Comparison of ENCODE assay signal across 35 cellular contexts in genomic region chr20:57027752-57028151, GRCh38.
"Had no signal": no experiment of that assay in that cellular context is flagged by ENCODE, and none has a peak within 500 bp of the region (broad histone marks: within the 10 kb centered on the region; RNA-seq: fewer than 3 reads in every experiment).

No MANE protein-coding gene starts in this region.

- H3K27ac ChIP-seq: ascending aorta, brain microvascular endothelial cell, epithelial cell of prostate, esophagus squamous epithelium had no signal

- H3K4me3 Mint-ChIP-seq: activated CD4-positive, alpha-beta memory T cell treated with anti-CD3 and anti-CD28 coated beads for 36 hours; activated CD4-positive, alpha-beta T cell treated with anti-CD3 and anti-CD28 coated beads for 36 hours; activated CD4-positive, alpha-beta T cell treated with anti-CD3 and anti-CD28 coated beads, Interleukin-2, amount 10 ng/mL, durations not matched to agents 24 days and 14 days; activated CD8-positive, alpha-beta memory T cell treated with anti-CD3 and anti-CD28 coated beads, Interleukin-2, amount 10 ng/mL, durations not matched to agents 7 days and 5 days; activated CD8-positive, alpha-beta T cell treated with anti-CD3 and anti-CD28 coated beads, Interleukin-2, amount 10 ng/mL, durations not matched to agents 7 days and 5 days; activated naive CD4-positive, alpha-beta T cell treated with anti-CD3 and anti-CD28 coated beads for 36 hours; activated naive CD4-positive, alpha-beta T cell treated with anti-CD3 and anti-CD28 coated beads, Interleukin-2, amount 50 U/mL, for 24 hours; activated naive CD8-positive, alpha-beta T cell treated with anti-CD3 and anti-CD28 coated beads for 36 hours; activated T-helper 1 cell treated with anti-CD3 and anti-CD28 coated beads, Interleukin-12 subunit alpha, Interleukin-12 subunit beta, Interleukin-2, Interleukin-4 antibody, amounts not matched to agents 30 ng/mL and 10 ng/mL and 1 ng/mL, durations not matched to agents 14 hours and 24 hours and 36 hours; effector memory CD8-positive, alpha-beta T cell; T-helper 17 cell; T-helper 2 cell treated with Interferon-gamma antibody and Interleukin-4, amounts not matched to agents 5 μg/mL and 100 μg/mL, for 36 hours had no signal

- H3K36me3 Mint-ChIP-seq: activated CD4-positive, alpha-beta memory T cell treated with anti-CD3 and anti-CD28 coated beads for 36 hours; activated CD8-positive, alpha-beta memory T cell treated with anti-CD3 and anti-CD28 coated beads, Interleukin-2, amount 10 ng/mL, durations not matched to agents 7 days and 5 days; activated naive CD4-positive, alpha-beta T cell treated with anti-CD3 and anti-CD28 coated beads, Interleukin-2, amount 50 U/mL, for 24 hours; activated naive CD8-positive, alpha-beta T cell treated with anti-CD3 and anti-CD28 coated beads for 36 hours had no signal

- FAIRE-seq: bronchial epithelial cell, colon, endometrium, endothelial cell of umbilical vein, frontal cortex had no signal

- H3K27ac Mint-ChIP-seq: activated CD4-positive, alpha-beta memory T cell treated with anti-CD3 and anti-CD28 coated beads for 36 hours; activated CD4-positive, alpha-beta T cell treated with anti-CD3 and anti-CD28 coated beads for 36 hours; activated CD4-positive, alpha-beta T cell treated with anti-CD3 and anti-CD28 coated beads, Interleukin-2, amount 10 ng/mL, durations not matched to agents 24 days and 14 days; activated CD8-positive, alpha-beta memory T cell treated with anti-CD3 and anti-CD28 coated beads, Interleukin-2, amount 10 ng/mL, durations not matched to agents 7 days and 5 days; activated CD8-positive, alpha-beta T cell treated with anti-CD3 and anti-CD28 coated beads, Interleukin-2, amount 10 ng/mL, durations not matched to agents 7 days and 5 days; activated naive CD4-positive, alpha-beta T cell treated with anti-CD3 and anti-CD28 coated beads for 36 hours; activated naive CD4-positive, alpha-beta T cell treated with anti-CD3 and anti-CD28 coated beads, Interleukin-2, amount 50 U/mL, for 24 hours; activated naive CD8-positive, alpha-beta T cell treated with anti-CD3 and anti-CD28 coated beads for 36 hours; activated T-helper 1 cell treated with anti-CD3 and anti-CD28 coated beads, Interleukin-12 subunit alpha, Interleukin-12 subunit beta, Interleukin-2, Interleukin-4 antibody, amounts not matched to agents 30 ng/mL and 10 ng/mL and 1 ng/mL, durations not matched to agents 14 hours and 24 hours and 36 hours; activated T-helper 2 cell treated with anti-CD3 and anti-CD28 coated beads, Interferon-gamma antibody, Interleukin-2, Interleukin-4, amounts not matched to agents 10 μg/mL and 5 μg/mL and 100 μg/mL, durations not matched to agents 14 hours and 24 hours and 36 hours; effector memory CD8-positive, alpha-beta T cell; T-helper 17 cell; T-helper 2 cell treated with Interferon-gamma antibody and Interleukin-4, amounts not matched to agents 5 μg/mL and 100 μg/mL, for 36 hours had no signal

- H3K27me3 Mint-ChIP-seq: activated CD8-positive, alpha-beta memory T cell treated with anti-CD3 and anti-CD28 coated beads, Interleukin-2, amount 10 ng/mL, durations not matched to agents 7 days and 5 days had no signal

- H3K4me1 ChIP-seq: ascending aorta had no signal

- H3K36me3 ChIP-seq: ascending aorta, brain microvascular endothelial cell, esophagus squamous epithelium had no signal

- ATAC-seq: activated CD4-positive, alpha-beta T cell treated with anti-CD3 and anti-CD28 coated beads for 36 hours; activated CD8-positive, alpha-beta memory T cell treated with anti-CD3 and anti-CD28 coated beads, Interleukin-2, amount 10 ng/mL, durations not matched to agents 7 days and 5 days; activated CD8-positive, alpha-beta T cell treated with anti-CD3 and anti-CD28 coated beads, Interleukin-2, amount 10 ng/mL, durations not matched to agents 7 days and 5 days; effector memory CD8-positive, alpha-beta T cell; T-helper 17 cell had no signal

- H3K27me3 ChIP-seq: ascending aorta, brain microvascular endothelial cell had no signal

- H3K4me1 Mint-ChIP-seq: activated CD4-positive, alpha-beta T cell treated with anti-CD3 and anti-CD28 coated beads for 36 hours; activated CD4-positive, alpha-beta T cell treated with anti-CD3 and anti-CD28 coated beads, Interleukin-2, amount 10 ng/mL, durations not matched to agents 24 days and 14 days; activated CD8-positive, alpha-beta memory T cell treated with anti-CD3 and anti-CD28 coated beads, Interleukin-2, amount 10 ng/mL, durations not matched to agents 7 days and 5 days; activated naive CD4-positive, alpha-beta T cell treated with anti-CD3 and anti-CD28 coated beads, Interleukin-2, amount 50 U/mL, for 24 hours; activated naive CD8-positive, alpha-beta T cell treated with anti-CD3 and anti-CD28 coated beads for 36 hours; T-helper 17 cell had no signal

- H3K4me3 ChIP-seq: ascending aorta, esophagus squamous epithelium had no signal

- H3K9me3 Mint-ChIP-seq: activated CD4-positive, alpha-beta memory T cell treated with anti-CD3 and anti-CD28 coated beads for 36 hours; activated CD4-positive, alpha-beta T cell treated with anti-CD3 and anti-CD28 coated beads, Interleukin-2, amount 10 ng/mL, durations not matched to agents 24 days and 14 days; activated naive CD4-positive, alpha-beta T cell treated with anti-CD3 and anti-CD28 coated beads for 36 hours; activated naive CD4-positive, alpha-beta T cell treated with anti-CD3 and anti-CD28 coated beads, Interleukin-2, amount 50 U/mL, for 24 hours; activated naive CD8-positive, alpha-beta T cell treated with anti-CD3 and anti-CD28 coated beads for 36 hours; activated T-helper 1 cell treated with anti-CD3 and anti-CD28 coated beads, Interleukin-12 subunit alpha, Interleukin-12 subunit beta, Interleukin-2, Interleukin-4 antibody, amounts not matched to agents 30 ng/mL and 10 ng/mL and 1 ng/mL, durations not matched to agents 14 hours and 24 hours and 36 hours; activated T-helper 2 cell treated with anti-CD3 and anti-CD28 coated beads, Interferon-gamma antibody, Interleukin-2, Interleukin-4, amounts not matched to agents 10 μg/mL and 5 μg/mL and 100 μg/mL, durations not matched to agents 14 hours and 24 hours and 36 hours; T-helper 2 cell treated with Interferon-gamma antibody and Interleukin-4, amounts not matched to agents 5 μg/mL and 100 μg/mL, for 36 hours had no signal

- DNase-seq: activated CD4-positive, alpha-beta memory T cell treated with anti-CD3 and anti-CD28 coated beads for 36 hours; activated CD4-positive, alpha-beta T cell treated with anti-CD3 and anti-CD28 coated beads for 36 hours; activated CD4-positive, alpha-beta T cell treated with anti-CD3 and anti-CD28 coated beads, Interleukin-2, amount 10 ng/mL, durations not matched to agents 24 days and 14 days; activated CD4-positive, CD25-positive, alpha-beta regulatory T cell; activated CD4-positive, CD25-positive, alpha-beta regulatory T cell treated with anti-CD3 and anti-CD28 coated beads, Interleukin-2, amount 50 U/mL, for 72 hours; activated CD8-positive, alpha-beta memory T cell treated with anti-CD3 and anti-CD28 coated beads, Interleukin-2, amount 10 ng/mL, durations not matched to agents 7 days and 5 days; activated CD8-positive, alpha-beta memory T cell treated with anti-CD3 and anti-CD28 coated beads, Interleukin-2, amount 50 U/mL, for 4 hours; activated CD8-positive, alpha-beta T cell treated with anti-CD3 and anti-CD28 coated beads, Interleukin-2, amount 10 ng/mL, durations not matched to agents 7 days and 5 days; activated effector memory CD4-positive, alpha-beta T cell treated with anti-CD3 and anti-CD28 coated beads, Interleukin-2, amount 50 U/mL, for 16 hours; activated naive CD4-positive, alpha-beta T cell treated with anti-CD3 and anti-CD28 coated beads for 36 hours; activated naive CD8-positive, alpha-beta T cell treated with anti-CD3 and anti-CD28 coated beads for 36 hours; activated T-cell treated with anti-CD3 and anti-CD28 coated beads, Interleukin-2, amount 50 U/mL, for 1 hour; activated T-cell treated with anti-CD3 and anti-CD28 coated beads, Interleukin-2, amount 50 U/mL, for 48 hours; brain microvascular endothelial cell; caudate nucleus; cortex of kidney; dermis blood vessel endothelial cell; effector CD4-positive, alpha-beta T cell; effector memory CD8-positive, alpha-beta T cell; esophagus squamous epithelium; head of caudate nucleus; T-helper 1 cell; T-helper 17 cell; T1000 had no signal

- H3K9me3 ChIP-seq: ascending aorta, esophagus squamous epithelium had no signal
